12 cellular contexts compared by ENCODE assay signal in the genomic region with DNA sequence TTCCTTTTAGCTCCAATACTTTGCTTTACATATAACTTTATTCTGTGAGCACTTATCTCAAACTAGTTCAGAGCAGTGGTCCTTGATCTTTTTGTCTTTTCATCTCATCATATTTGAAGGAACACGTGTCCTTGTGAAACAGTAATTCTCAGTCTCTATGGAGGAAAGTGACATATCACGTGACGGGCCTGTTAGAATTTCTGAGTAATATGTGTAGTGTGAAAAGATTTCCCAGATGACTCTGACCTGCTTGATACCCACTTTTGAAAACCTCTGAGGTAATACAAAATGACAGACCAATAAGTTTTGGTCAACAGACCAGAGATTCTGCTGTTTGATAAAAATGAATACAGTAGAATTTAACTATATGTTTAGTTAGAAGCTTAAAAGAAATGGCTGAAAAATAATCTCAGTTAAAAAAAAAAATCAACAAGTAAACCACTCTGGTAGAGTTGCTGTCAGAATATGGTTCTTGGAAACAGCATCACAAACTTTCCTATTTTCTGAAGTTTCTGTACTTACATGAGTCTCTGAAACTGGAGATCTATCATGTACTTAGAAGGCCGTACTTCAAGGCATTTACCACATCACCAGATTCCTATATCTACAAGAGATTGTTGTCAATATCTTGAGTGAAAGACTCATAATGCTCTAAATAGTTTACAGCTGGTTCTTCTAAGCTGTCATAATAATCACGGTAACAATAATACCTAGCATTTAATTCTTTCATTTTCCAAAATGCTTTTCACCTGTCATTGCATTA.
DNase-seq lines count a peak whose midpoint lies in the region; ATAC-seq and TF ChIP-seq lines count a peak whose summit lies in the region.
"Had no signal": no experiment of that assay in that cellular context is flagged by ENCODE, and none has a peak within 500 bp of the region (broad histone marks: within the 10 kb centered on the region; RNA-seq: fewer than 3 reads in every experiment).

No MANE protein-coding gene starts in this region.

- no peak overlapping the region for H3K9ac ChIP-seq in OCI-LY3 (ENCODE audit: low read length)

- intact Hi-C loops in left ventricle myocardium superior (cut with micrococcal nuclease): no loop called here

- ATAC-seq in HG02678 (IDR thresholded peaks at IDR 0.05; ENCODE audit: unreplicated experiment) (peak; percentile 66), left ventricle myocardium superior (no peak)
- ATAC-seq: upper lobe of right lung had no signal

- no peaks in the 10 kb centered on the region for H3K27me3 ChIP-seq in OCI-LY3 (ENCODE audit: low read depth, low read length)
- no peaks in the 10 kb centered on the region for H3K27me3 ChIP-seq in effector memory CD4-positive, alpha-beta T cell (replicated peaks; ENCODE audit: control insufficient read depth, insufficient read depth, low read length, poor library complexity, severe bottlenecking)
- H3K27me3 ChIP-seq: esophagus squamous epithelium, right atrium auricular region, upper lobe of right lung had no signal

- H3K9me3 ChIP-seq in OCI-LY3 (ENCODE audit: insufficient read depth, low read length): no peaks in the 10 kb centered on the region
- H3K9me3 ChIP-seq in effector memory CD4-positive, alpha-beta T cell (ENCODE audit: control insufficient read depth, low read length): no peaks in the 10 kb centered on the region
- H3K9me3 ChIP-seq: esophagus squamous epithelium, right atrium auricular region, upper lobe of right lung had no signal

- peak overlapping the region; percentile 31 for H3K4me2 ChIP-seq in OCI-LY3 (ENCODE audit: low read length)

- H4K20me1 ChIP-seq in OCI-LY3 (ENCODE audit: insufficient read depth, low read length): no peaks in the 10 kb centered on the region

- no peak for TF ChIP-seq CTCF in OCI-LY3 (IDR thresholded peaks at IDR 0.05; ENCODE audit: low read depth, low read length)

- DNase-seq in stimulated activated CD4-positive, alpha-beta T cell treated with anti-CD3 and anti-CD28 coated beads, Interleukin-4, amount 100 ng/mL, for 24 hours: peak; percentile 31
- DNase-seq in stimulated activated CD4-positive, alpha-beta T cell treated with anti-CD3 and anti-CD28 coated beads, Interleukin-4, amount 100 ng/mL, for 1 hour: no peak
- DNase-seq in effector memory CD4-positive, alpha-beta T cell: no peak
- no peak for DNase-seq in OCI-M1 (lab: John Stamatoyannopoulos, UW)
- DNase-seq in left ventricle myocardium superior: no peak
- no peak for DNase-seq in stimulated activated naive CD4-positive, alpha-beta T cell treated with Interleukin-2 at 50 U/mL for 16 hours (lab: John Stamatoyannopoulos, UW)
- DNase-seq: esophagus squamous epithelium, NCI-H187, upper lobe of right lung had no signal

- H3K4me3 ChIP-seq in OCI-LY3 (ENCODE audit: low read length): no peak overlapping the region
- H3K4me3 ChIP-seq in effector memory CD4-positive, alpha-beta T cell (ENCODE audit: insufficient read depth, low read depth, low read length, poor library complexity, severe bottlenecking): no peak overlapping the region
- H3K4me3 ChIP-seq: esophagus squamous epithelium, right atrium auricular region, upper lobe of right lung had no signal

- no peaks in the 10 kb centered on the region for H3K36me3 ChIP-seq in OCI-LY3 (replicated peaks; ENCODE audit: low read depth, low read length)
- H3K36me3 ChIP-seq in effector memory CD4-positive, alpha-beta T cell (ENCODE audit: control insufficient read depth, insufficient read depth, low read length): no peaks in the 10 kb centered on the region
- H3K36me3 ChIP-seq: esophagus squamous epithelium, right atrium auricular region, upper lobe of right lung had no signal

- H2AFZ ChIP-seq in OCI-LY3 (ENCODE audit: low read depth, low read length): no peak overlapping the region

- peaks cover 13% of the 10 kb centered on the region for H3K4me1 ChIP-seq in OCI-LY3 (ENCODE audit: low read length)
- H3K4me1 ChIP-seq in effector memory CD4-positive, alpha-beta T cell (ENCODE audit: control insufficient read depth, insufficient read depth, low read length, poor library complexity, severe bottlenecking): no peaks in the 10 kb centered on the region
- H3K4me1 ChIP-seq: upper lobe of right lung had no signal

- no peak overlapping the region for H3K27ac ChIP-seq in OCI-LY3 (ENCODE audit: low read length)
- no peak overlapping the region for H3K27ac ChIP-seq in effector memory CD4-positive, alpha-beta T cell (ENCODE audit: insufficient read depth, low read length, poor library complexity, severe bottlenecking)
- H3K27ac ChIP-seq: esophagus squamous epithelium, right atrium auricular region, upper lobe of right lung had no signal

- no peaks in the 10 kb centered on the region for H3K79me2 ChIP-seq in OCI-LY3 (ENCODE audit: low read length)
